ENCODE assay signal across 9 cellular contexts in the genomic region with DNA sequence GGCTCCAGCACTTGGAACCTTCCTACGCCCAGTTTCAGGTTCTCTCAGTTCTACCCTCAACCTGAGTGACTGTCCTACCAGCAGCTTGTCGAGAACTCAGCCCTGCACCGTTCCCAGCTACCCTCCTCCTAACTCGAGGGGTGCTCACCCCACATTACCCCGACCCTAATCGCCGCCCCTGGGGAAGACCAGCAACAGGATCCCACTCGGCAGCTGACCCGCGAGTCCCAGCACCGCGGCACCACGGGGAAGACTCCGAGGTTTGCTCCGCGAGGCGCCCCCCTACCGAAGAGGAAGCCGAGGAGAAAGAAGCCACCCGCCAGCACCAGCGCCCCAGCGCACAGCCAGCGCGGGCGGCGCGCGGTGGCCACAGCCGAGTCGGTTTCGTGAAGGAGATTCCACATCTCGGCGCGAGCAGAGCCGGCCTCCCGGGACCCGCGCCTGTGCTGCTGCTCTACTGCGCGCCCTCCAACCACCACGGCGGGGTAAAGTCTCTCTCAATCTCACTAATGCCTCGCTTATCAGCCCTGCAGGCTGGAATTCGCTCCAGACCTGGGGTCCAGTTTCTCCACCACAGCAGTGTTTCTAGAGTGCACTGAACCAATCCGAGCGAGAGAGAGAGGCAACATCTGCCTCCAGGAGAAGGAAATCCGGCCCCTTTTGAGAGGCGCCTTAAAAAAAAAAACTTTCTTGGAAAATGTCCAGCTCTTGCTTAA. TPM values are rescaled to one million over a fixed set of nuclear protein-coding genes. Genes with fewer than 3 reads are reported as not detected.
DNase-seq lines count a peak whose midpoint lies in the region; ATAC-seq, FAIRE-seq and TF ChIP-seq lines count a peak whose summit lies in the region.
"Had no signal": no experiment of that assay in that cellular context is flagged by ENCODE, and none has a peak within 500 bp of the region (broad histone marks: within the 10 kb centered on the region; RNA-seq: fewer than 3 reads in every experiment).

A gene (minus strand): TSS at position 597 of the 716 bp plus-strand sequence. CDS start 193 bp downstream, at position 404.

- H3K36me3 ChIP-seq in pancreas: no peaks in the 10 kb centered on the region
- H3K36me3 ChIP-seq: SJSA1 had no signal

- H3K27ac ChIP-seq in pancreas: no peak within 1 kb of the TSS
- H3K27ac ChIP-seq: SJSA1 had no signal

- WGBS in pancreas, 2 donors: 1 to 3% methylated on average over 48 of the region's 48 CpGs

- TF ChIP-seq CTCF in fibroblast of mammary gland (conservative IDR thresholded peaks at IDR 0.05; ENCODE audit: control insufficient read depth, insufficient read depth, low read depth, low read length): no peak
- no peak for TF ChIP-seq CTCF in pancreas (IDR thresholded peaks at IDR 0.05)

- intact Hi-C loops in pancreas (cut with DNase I): no loop called here

- H3K27me3 ChIP-seq in pancreas: peaks cover 0 to 13% (median 2%) of the 10 kb centered on the region in 4 donors
- H3K27me3 ChIP-seq: SJSA1 had no signal

- DNase-seq in D341Med (ENCODE audit: low spot score) (peak; percentile 78), NCI-H1048 (lab: John Stamatoyannopoulos, UW) (peak; percentile 15), fibroblast of mammary gland (ENCODE audit: low read depth) (peak; percentile 15), pancreas (peak in 4 of 6 donors; percentile 8 to 62 (median 36)), SKM-1 treated with dmso at 0.1 percent for 144 hours (lab: John Stamatoyannopoulos, UW; ENCODE audit: unreplicated experiment) (no peak), cerebellar cortex (ENCODE audit: low spot score) (no peak)
- DNase-seq in activated CD4-positive, alpha-beta T cell treated with anti-CD3 and anti-CD28 coated beads, Interleukin-2, amount 50 U/mL, for 48 hours: no peak

- no peaks in the 10 kb centered on the region for H3K4me1 ChIP-seq in pancreas
- H3K4me1 ChIP-seq: SJSA1 had no signal

- H3K4me3 ChIP-seq in fibroblast of mammary gland (ENCODE audit: control insufficient read depth, low read depth, low read length): peak within 1 kb of the TSS; percentile 13
- H3K4me3 ChIP-seq in pancreas: peak within 1 kb of the TSS; percentile 6 to 40 (median 19)
- H3K4me3 ChIP-seq: SJSA1 had no signal

- ATAC-seq in pancreas (peak in 3 of 4 donors; percentile 56 to 73 (median 63)), HG03097 (IDR thresholded peaks at IDR 0.05; ENCODE audit: low FRiP score, unreplicated experiment) (no peak)

- no peaks in the 10 kb centered on the region for H3K9me3 ChIP-seq in pancreas
- H3K9me3 ChIP-seq: SJSA1 had no signal

- no peak for FAIRE-seq in pancreas (lab: Jason Lieb, UNC)

RNA-seq across cellular contexts. Expression of the gene that starts here (rescaled TPM):
- total RNA-seq in pancreas: under 1 TPM in 3 of 6 donors, not detected in 3; 0.12 to 0.87 (median 0.24) TPM
- polyA plus RNA-seq in pancreas: under 1 TPM; 0.15 to 0.19 TPM
- total RNA-seq: SJSA1 had no signal

Comparison
In these comparisons a context has a peak if more than half of its experiments do, and no peak if none do; other contexts are left out.
1. Peak in DNase-seq, ATAC-seq and H3K4me3 ChIP-seq in pancreas; RNA of the gene not detected or under 1 TPM.
2. DNase-seq: peak in D341Med (single experiment), NCI-H1048 (single experiment) and fibroblast of mammary gland (single experiment); none in SKM-1 treated with dmso at 0.1 percent for 144 hours (single experiment), activated CD4-positive, alpha-beta T cell treated with anti-CD3 and anti-CD28 coated beads, Interleukin-2, amount 50 U/mL, for 48 hours (0 of 2) and cerebellar cortex (single experiment).